9 cellular contexts compared by ENCODE assay signal in genomic region chr18:44725300-44726096, GRCh38. TPM values are rescaled to one million over a fixed set of nuclear protein-coding genes. Genes with fewer than 3 reads are reported as not detected.
DNase-seq lines count a peak whose midpoint lies in the region; ATAC-seq and TF ChIP-seq lines count a peak whose summit lies in the region.
"Had no signal": no experiment of that assay in that cellular context is flagged by ENCODE, and none has a peak within 500 bp of the region (broad histone marks: within the 10 kb centered on the region; RNA-seq: fewer than 3 reads in every experiment).

No MANE protein-coding gene starts in this region.

- H3K4me1 ChIP-seq in esophagus muscularis mucosa: peaks cover 23 to 73% (median 63%) of the 10 kb centered on the region in 4 donors
- peaks cover 8% of the 10 kb centered on the region for H3K4me1 ChIP-seq in prostate gland (replicated peaks)
- peaks cover 53% of the 10 kb centered on the region for H3K4me1 ChIP-seq in vagina

- DNase-seq in AG08396 (ENCODE audit: low spot score) (peak; percentile 65), Kasumi-1 (lab: John Stamatoyannopoulos, UW) (peak; percentile 77 to 82), esophagus muscularis mucosa (ENCODE audit: extremely low spot score) (no peak), prostate gland (ENCODE audit: low spot score) (no peak), vagina (ENCODE audit: extremely low spot score in 2 of 2) (no peak), NCI-H526 treated with DMSO at 0.1 percent for 48 hours (lab: John Stamatoyannopoulos, UW) (no peak)
- DNase-seq in activated CD8-positive, alpha-beta memory T cell treated with anti-CD3 and anti-CD28 coated beads for 24 hours: peak; percentile 80

- WGBS in esophagus muscularis mucosa: 46% methylated on average over 5 of the region's 5 CpGs
- 44% methylated on average over 5 of the region's 5 CpGs for WGBS in prostate gland

- peak; percentile 61 for ATAC-seq in GM21390 (IDR thresholded peaks at IDR 0.05; ENCODE audit: unreplicated experiment)

- H3K36me3 ChIP-seq in esophagus muscularis mucosa: peaks cover 0 to 4% (median 0%) of the 10 kb centered on the region in 4 donors
- no peaks in the 10 kb centered on the region for H3K36me3 ChIP-seq in prostate gland
- no peaks in the 10 kb centered on the region for H3K36me3 ChIP-seq in vagina

- TF ChIP-seq POLR2A in esophagus muscularis mucosa (IDR thresholded peaks at IDR 0.05; ENCODE audit: low read depth): no peak
- no peak for TF ChIP-seq POLR2A in prostate gland (IDR thresholded peaks at IDR 0.05)
- TF ChIP-seq POLR2A in vagina (IDR thresholded peaks at IDR 0.05): no peak

- intact Hi-C loops in esophagus muscularis mucosa (cut with DNase I): no loop called here
- intact Hi-C loops in prostate gland (cut with DNase I): no loop called here
- intact Hi-C loops in vagina (cut with DNase I): no loop called here

- TF ChIP-seq CTCF in esophagus muscularis mucosa (IDR thresholded peaks at IDR 0.05) (no peak), prostate gland (IDR thresholded peaks at IDR 0.05) (no peak), vagina (IDR thresholded peaks at IDR 0.05) (no peak)

- H3K27ac ChIP-seq in esophagus muscularis mucosa (replicated peaks in 1 of 4): peak overlapping the region; percentile 59 to 76 (median 65)
- peak overlapping the region; percentile 24 to 43 for H3K27ac ChIP-seq in prostate gland
- H3K27ac ChIP-seq in vagina: peak overlapping the region; percentile 85
- H3K27ac ChIP-seq: C4-2B had no signal

- H3K9me3 ChIP-seq in esophagus muscularis mucosa: no peaks in the 10 kb centered on the region
- no peaks in the 10 kb centered on the region for H3K9me3 ChIP-seq in prostate gland
- H3K9me3 ChIP-seq in vagina: no peaks in the 10 kb centered on the region

- H3K4me3 ChIP-seq in esophagus muscularis mucosa: no peak overlapping the region
- H3K4me3 ChIP-seq in prostate gland: no peak overlapping the region
- no peak overlapping the region for H3K4me3 ChIP-seq in vagina

- TF ChIP-seq EP300 in esophagus muscularis mucosa (IDR thresholded peaks at IDR 0.05): no peak

- no peaks in the 10 kb centered on the region for H3K27me3 ChIP-seq in esophagus muscularis mucosa
- H3K27me3 ChIP-seq in prostate gland (replicated peaks; ENCODE audit: insufficient read depth): no peaks in the 10 kb centered on the region
- no peaks in the 10 kb centered on the region for H3K27me3 ChIP-seq in vagina

RNA-seq across cellular contexts. Expression of gene SETBP1, which starts 44.8 kb away (rescaled TPM):
- total RNA-seq in esophagus muscularis mucosa: 10 to 100 TPM; 40.9 to 86.5 (median 65.1) TPM
- total RNA-seq in prostate gland: 10 to 100 TPM; 28.4 to 45.1 TPM
- 38.1 TPM for total RNA-seq in vagina

Comparison
In these comparisons a context has a peak if more than half of its experiments do, and no peak if none do; other contexts are left out.
1. DNase-seq: peak in AG08396 (single experiment), Kasumi-1 (2 of 2) and activated CD8-positive, alpha-beta memory T cell treated with anti-CD3 and anti-CD28 coated beads for 24 hours (single experiment); none in esophagus muscularis mucosa (single experiment), prostate gland (single experiment), vagina (0 of 2) and NCI-H526 treated with DMSO at 0.1 percent for 48 hours (single experiment).
2. H3K27ac ChIP-seq: peak in every context shown above with its lines; median percentile 85 in vagina; 65 in esophagus muscularis mucosa; 34 in prostate gland.